Comparison of ENCODE assay signal across 8 cellular contexts in genomic region chr10:69515699-69516547, GRCh38. TPM values are rescaled to one million over a fixed set of nuclear protein-coding genes. Genes with fewer than 3 reads are reported as not detected.
DNase-seq lines count a peak whose midpoint lies in the region; ATAC-seq, FAIRE-seq and TF ChIP-seq lines count a peak whose summit lies in the region.

No MANE protein-coding gene starts in this region.

- peak; percentile 78 for DNase-seq in A172 (ENCODE audit: low spot score)
- peak; percentile 71 for DNase-seq in SK-MEL-5 (ENCODE audit: low read depth, low spot score)
- DNase-seq in activated effector memory CD4-positive, alpha-beta T cell treated with anti-CD3 and anti-CD28 coated beads, Interleukin-2, amount 50 U/mL, for 16 hours, result peak; percentile 91
- DNase-seq in foreskin melanocyte, result peak; percentile 40
- DNase-seq in posterior vena cava (ENCODE audit: low spot score), result peak; percentile 88
- peak; percentile 92 for DNase-seq in urothelium cell line (ENCODE audit: low spot score)

- in situ Hi-C loops in SK-MEL-5 (cut with HindIII; ENCODE audit: low pct_unique_long_range_greater_than_20kb, low sequenced_read_pairs), result no loop called here

- FAIRE-seq in urothelium cell line (lab: Jason Lieb, UNC), result peak; percentile 89

- peak; percentile 84 for TF ChIP-seq CTCF in LNCAP (IDR thresholded peaks at IDR 0.05)

- intact Hi-C loops in posterior vena cava (cut with DNase I), result loop anchor here (5.0 kb wide), 2 partner anchors 111 to 121 kb away; no protein-coding TSS in a partner anchor

- peak; percentile 74 for ATAC-seq in GM18867 (IDR thresholded peaks at IDR 0.05; ENCODE audit: unreplicated experiment)

RNA-seq across cellular contexts. Expression of gene NEUROG3, which starts 57.3 kb away (rescaled TPM):
- not detected in 2 replicates for total RNA-seq in A172 (2014; rRNA removed; shearing (Covaris generic))
- total RNA-seq in SK-MEL-5 (2014; rRNA removed; shearing (Covaris generic)), result not detected in 2 replicates
- polyA plus RNA-seq in SK-MEL-5 (2015; cell fraction: cytosol; rRNA removed), result not detected in 2 replicates
- polyA plus RNA-seq in SK-MEL-5 (2015; cell fraction: nucleus; rRNA removed), result not detected in 2 replicates
- not detected for total RNA-seq in posterior vena cava

Comparison
In these comparisons a context has a peak if more than half of its experiments do, and no peak if none do; other contexts are left out.
1. Peak in every context shown above with its lines: DNase-seq and ATAC-seq.
2. DNase-seq: peak in every context shown above with its lines; median percentile 92 in urothelium cell line; 91 in activated effector memory CD4-positive, alpha-beta T cell treated with anti-CD3 and anti-CD28 coated beads, Interleukin-2, amount 50 U/mL, for 16 hours; 88 in posterior vena cava; 78 in A172; 71 in SK-MEL-5; 40 in foreskin melanocyte.